Comparison of ENCODE assay signal across 29 cellular contexts in genomic region chr1:228319352-228320088, GRCh38.
"Had no signal": no experiment of that assay in that cellular context is flagged by ENCODE, and none has a peak within 500 bp of the region (broad histone marks: within the 10 kb centered on the region; RNA-seq: fewer than 3 reads in every experiment).

No MANE protein-coding gene starts in this region.

- H3K4me1 ChIP-seq: colonic mucosa, esophagus squamous epithelium, gastroesophageal sphincter had no signal

- H3K36me3 ChIP-seq: brain microvascular endothelial cell, colonic mucosa, WERI-Rb-1 had no signal

- H3K4me3 ChIP-seq: colonic mucosa, esophagus squamous epithelium, gastroesophageal sphincter had no signal

- FAIRE-seq: astrocyte, endometrium, endothelial cell of umbilical vein had no signal

- H3K27me3 ChIP-seq: brain microvascular endothelial cell, colonic mucosa, esophagus squamous epithelium had no signal

- ATAC-seq: activated CD4-positive, CD25-positive, alpha-beta regulatory T cell treated with anti-CD3 and anti-CD28 coated beads, Interleukin-2, amount 50 U/mL, for 24 hours; activated CD8-positive, alpha-beta T cell treated with anti-CD3 and anti-CD28 coated beads for 36 hours; activated T-cell treated with anti-CD3 and anti-CD28 coated beads, Interleukin-2, amount 50 U/mL, for 4 hours; activated T-helper 17 cell treated with anti-CD3 and anti-CD28 coated beads, Interleukin-2, amount 50 U/mL, for 72 hours; gastroesophageal sphincter; T-cell had no signal

- H3K9me3 ChIP-seq: colonic mucosa, esophagus squamous epithelium had no signal

- DNase-seq: activated B cell treated with CpG ODN at 0.5 μM for 24 hours; activated CD4-positive, alpha-beta T cell treated with anti-CD3 and anti-CD28 coated beads for 48 hours; activated CD4-positive, alpha-beta T cell treated with anti-CD3 and anti-CD28 coated beads, Interleukin-2, amount 50 U/mL, for 1 hour; activated CD8-positive, alpha-beta memory T cell treated with anti-CD3 and anti-CD28 coated beads for 24 hours; activated CD8-positive, alpha-beta T cell treated with anti-CD3 and anti-CD28 coated beads for 36 hours; activated effector memory CD4-positive, alpha-beta T cell treated with Interleukin-2 at 50 U/mL for 16 hours; activated gamma-delta T cell treated with Interleukin-2 at 50 U/mL for 16 hours; activated naive CD4-positive, alpha-beta T cell treated with anti-CD3 and anti-CD28 coated beads, Interleukin-2, amount 50 U/mL, for 16 hours; activated naive CD4-positive, alpha-beta T cell treated with Interleukin-2 at 50 U/mL for 16 hours; activated T-cell treated with anti-CD3 and anti-CD28 coated beads, Interleukin-2, amount 50 U/mL, for 4 hours; amniotic stem cell; anterior cingulate cortex; brain microvascular endothelial cell; central memory CD4-positive, alpha-beta T cell; cerebellar nuclear complex; colonic mucosa; effector CD8-positive, alpha-beta T cell; esophagus squamous epithelium; foreskin melanocyte; T1000; WERI-Rb-1 had no signal

- H3K27ac ChIP-seq: brain microvascular endothelial cell, colonic mucosa, epithelial cell of prostate, esophagus squamous epithelium, gastroesophageal sphincter, WERI-Rb-1 had no signal
